ENCODE assay signal across 8 cellular contexts in genomic region chr10:13299437-13300287, GRCh38. TPM values are rescaled to one million over a fixed set of nuclear protein-coding genes. Genes with fewer than 3 reads are reported as not detected.
DNase-seq lines count a peak whose midpoint lies in the region; ATAC-seq and TF ChIP-seq lines count a peak whose summit lies in the region.

Gene PHYH (minus strand): TSS chr10:13300064. CDS start chr10:13300042, 22 bp downstream.

- ATAC-seq in HG03175 (IDR thresholded peaks at IDR 0.05; ENCODE audit: unreplicated experiment), result peak; percentile 60

- H3K27me3 ChIP-seq in BJ (ENCODE audit: control insufficient read depth, insufficient read depth, low read length) (no peaks in the 10 kb centered on the region), ectodermal cell (ENCODE audit: control insufficient read depth, insufficient read depth, low read length, poor library complexity, severe bottlenecking) (peaks cover 5% of the 10 kb centered on the region)

- WGBS in ectodermal cell, 2 experiments, result 1 to 2% methylated on average over 88 of the region's 88 CpGs

- TF ChIP-seq POLR2A in GM18951 (IDR thresholded peaks at IDR 0.05; ENCODE audit: extremely low read depth, insufficient read depth, insufficient read length), result peak; percentile 76

- no peak for TF ChIP-seq CTCF in BJ (IDR thresholded peaks at IDR 0.05; ENCODE audit: insufficient read depth, low read depth, low read length)

- CTCF ChIA-PET in BJ (lab: Yijun Ruan, JAX), result interaction anchor here (0.8 to 2.8 kb wide), 7 partner anchors 21 to 139 kb away, joined by 3 to 10 read pairs (median 3); no protein-coding TSS in a partner anchor

- DNase-seq in BJ (ENCODE audit: low read depth), result no peak
- DNase-seq in NCI-H69 (lab: John Stamatoyannopoulos, UW), result peak; percentile 75
- DNase-seq in activated CD8-positive, alpha-beta memory T cell treated with anti-CD3 and anti-CD28 coated beads for 24 hours, result peak; percentile 90
- peak; percentile 86 to 94 for DNase-seq in lung microvascular endothelial cell (ENCODE audit: low read depth in 2 of 2)
- DNase-seq in stimulated activated CD4-positive, alpha-beta T cell treated with anti-CD3 and anti-CD28 coated beads, TNF-alpha, amount 100 ng/mL, for 24 hours (ENCODE audit: low read depth in 3 of 3), result peak; percentile 59 to 76 (median 62)

- no peaks in the 10 kb centered on the region for H3K4me1 ChIP-seq in ectodermal cell (ENCODE audit: control insufficient read depth, insufficient read depth, low read length)

- in situ Hi-C loops in GM18951 (cut with MboI; ENCODE audit: low sequenced_read_pairs, unreplicated experiment), result no loop called here

- H3K27ac ChIP-seq in ectodermal cell (ENCODE audit: insufficient read depth, low read depth, low read length, poor library complexity, severe bottlenecking), result peak within 1 kb of the TSS; percentile 74

- H3K4me3 ChIP-seq in BJ (ENCODE audit: low read depth, low read length) (peak within 1 kb of the TSS; percentile 65), ectodermal cell (ENCODE audit: insufficient read depth, low read depth, low read length) (peak within 1 kb of the TSS; percentile 50)

- H3K36me3 ChIP-seq in BJ (ENCODE audit: control insufficient read depth, insufficient read depth, low read length), result no peaks in the 10 kb centered on the region
- no peaks in the 10 kb centered on the region for H3K36me3 ChIP-seq in ectodermal cell (ENCODE audit: control insufficient read depth, insufficient read depth, low read length)

- H3K9me3 ChIP-seq in ectodermal cell (ENCODE audit: control insufficient read depth, low read length), result no peaks in the 10 kb centered on the region

- POLR2A ChIA-PET in BJ (lab: Charles Lee), result interaction anchor here (0.5 to 0.7 kb wide), 3 partner anchors 27 to 91 kb away, joined by 3 to 4 read pairs (median 3); no protein-coding TSS in a partner anchor

RNA-seq across cellular contexts. Expression of gene PHYH, which starts in this region (rescaled TPM):
- 7.1 and 11.0 TPM in 2 replicates for polyA plus RNA-seq in BJ (2011; rRNA removed)
- 2.3 and 3.7 TPM in 2 replicates for polyA minus RNA-seq in BJ (2011; rRNA and poly(A)+ RNA removed)
- polyA plus RNA-seq in ectodermal cell (2013, experiment 1 of 4), result 20.3 TPM
- polyA plus RNA-seq in ectodermal cell (2013, experiment 2 of 4), result 20.0 TPM
- 27.3 TPM for polyA plus RNA-seq in ectodermal cell (2013, experiment 3 of 4)
- polyA plus RNA-seq in ectodermal cell (2013, experiment 4 of 4), result 28.7 TPM
- 7.2 and 12.1 TPM in 2 replicates for total RNA-seq in lung microvascular endothelial cell
